Comparison of ENCODE assay signal across 20 cellular contexts in the genomic region with DNA sequence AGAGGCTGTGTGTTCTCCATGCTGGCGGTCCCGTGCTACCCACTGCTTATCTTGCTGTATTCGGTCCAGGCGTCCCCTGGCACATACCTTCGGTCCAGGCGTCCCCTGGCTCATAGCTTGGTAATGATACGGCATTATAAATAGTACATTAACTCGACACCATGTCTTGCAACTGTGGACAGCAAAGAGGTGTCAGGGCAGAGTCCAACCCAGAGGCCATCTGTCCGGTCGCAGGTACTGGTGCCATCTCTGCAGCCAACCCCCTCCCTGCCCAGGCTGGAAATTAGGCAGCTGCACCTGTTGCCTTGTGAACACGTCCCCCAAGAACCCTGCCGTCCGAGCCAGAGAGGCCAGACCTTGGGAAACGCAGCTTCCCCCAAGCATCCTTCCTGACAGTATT.
"Had no signal": no experiment of that assay in that cellular context is flagged by ENCODE, and none has a peak within 500 bp of the region (broad histone marks: within the 10 kb centered on the region; RNA-seq: fewer than 3 reads in every experiment).

No MANE protein-coding gene starts in this region.

- ATAC-seq: activated CD8-positive, alpha-beta T cell treated with anti-CD3 and anti-CD28 coated beads for 36 hours; activated T-cell treated with anti-CD3 and anti-CD28 coated beads, Interleukin-2, amount 50 U/mL, for 72 hours; PC-3 had no signal

- H3K9me3 ChIP-seq: breast epithelium, MG63, SK-N-SH had no signal

- H3K4me1 ChIP-seq: breast epithelium had no signal

- H3K4me3 ChIP-seq: breast epithelium, MG63 had no signal

- DNase-seq: activated CD4-positive, alpha-beta T cell treated with anti-CD3 and anti-CD28 coated beads for 4 hours; activated CD8-positive, alpha-beta memory T cell treated with anti-CD3 and anti-CD28 coated beads, Interleukin-2, amount 50 U/mL, for 4 hours; activated CD8-positive, alpha-beta T cell treated with anti-CD3 and anti-CD28 coated beads for 36 hours; activated naive CD4-positive, alpha-beta T cell; activated T-cell treated with anti-CD3 and anti-CD28 coated beads, Interleukin-2, amount 50 U/mL, for 72 hours; MG63; MV-4-11; NCI-H1092 treated with DMSO at 0.1 percent for 48 hours; NCI-H1417 treated with DMSO at 0.1 percent for 48 hours; NCI-H1694 treated with DMSO at 0.1 percent for 48 hours; NCI-H2029 treated with DMSO at 0.1 percent for 48 hours; NCI-H510A treated with DMSO at 0.1 percent for 48 hours; NCI-H69; NK-92 treated with Interleukin-12 subunit alpha and Interleukin-12 subunit beta, amount 100 ng/mL, for 24 hours; PC-3; SK-N-SH; T-helper 1 cell; WERI-Rb-1 had no signal

- H3K36me3 ChIP-seq: breast epithelium, MG63, WERI-Rb-1 had no signal

- H3K27ac ChIP-seq: breast epithelium, WERI-Rb-1 had no signal

- FAIRE-seq: RCC 7860 had no signal
